Comparison of ENCODE assay signal across 1 cellular context in genomic region chr15:77020348-77021087, GRCh38.
TF ChIP-seq lines count a peak whose summit lies in the region.

No MANE protein-coding gene starts in this region.

TF ChIP-seq in IMR-90, 13 proteins besides CTCF, POLR2A, EP300 and RAD21:
- TF ChIP-seq ELK1 (IDR thresholded peaks at IDR 0.05; ENCODE audit: borderline replicate concordance, low read depth, low read length), result no peak
- no peak for TF ChIP-seq RCOR1 (IDR thresholded peaks at IDR 0.05; ENCODE audit: insufficient replicate concordance, low read length)
- no peak for TF ChIP-seq FOS (IDR thresholded peaks at IDR 0.05; ENCODE audit: low read depth, low read length)
- no peak for TF ChIP-seq MXI1 (IDR thresholded peaks at IDR 0.05; ENCODE audit: borderline replicate concordance, low read depth, low read length)
- TF ChIP-seq NFE2L2 (IDR thresholded peaks at IDR 0.05; ENCODE audit: low read depth, low read length), result no peak
- TF ChIP-seq USF2 (IDR thresholded peaks at IDR 0.05; ENCODE audit: low read depth, low read length), result no peak
- no peak for TF ChIP-seq MAFK (IDR thresholded peaks at IDR 0.05; ENCODE audit: low read depth, low read length)
- no peak for TF ChIP-seq SMC3 (IDR thresholded peaks at IDR 0.05; ENCODE audit: low read depth, low read length)
- no peak for TF ChIP-seq CHD1 (IDR thresholded peaks at IDR 0.05; ENCODE audit: low read depth, low read length)
- no peak for TF ChIP-seq MAZ (IDR thresholded peaks at IDR 0.05; ENCODE audit: borderline replicate concordance, low read depth, low read length)
- no peak for TF ChIP-seq BHLHE40 (IDR thresholded peaks at IDR 0.05; ENCODE audit: low read depth, low read length)
- no peak for TF ChIP-seq CEBPB (IDR thresholded peaks at IDR 0.05; ENCODE audit: low read depth, low read length)
- TF ChIP-seq RFX5 (IDR thresholded peaks at IDR 0.05; ENCODE audit: low read depth, low read length), result no peak
